ENCODE assay signal across 23 cellular contexts in the genomic region with DNA sequence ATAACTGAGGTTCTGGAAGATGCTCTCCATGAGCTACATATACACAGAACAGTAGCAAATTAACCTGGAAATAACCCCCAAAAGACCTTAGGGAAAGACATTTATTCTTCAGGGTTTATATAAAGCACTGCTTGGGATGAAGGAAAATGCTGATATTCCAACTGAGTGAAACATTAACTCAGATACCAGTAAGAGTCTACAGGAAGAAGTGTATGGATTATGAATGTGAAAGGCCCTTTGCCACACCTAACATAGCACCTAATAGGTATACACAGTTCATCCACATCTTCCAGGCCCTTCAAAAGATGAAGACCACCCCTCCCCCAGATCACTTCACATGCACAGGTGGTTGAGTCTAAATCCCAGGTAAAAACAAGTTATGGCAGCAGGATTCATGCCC. TPM values are rescaled to one million over a fixed set of nuclear protein-coding genes. Genes with fewer than 3 reads are reported as not detected.
"Had no signal": no experiment of that assay in that cellular context is flagged by ENCODE, and none has a peak within 500 bp of the region (broad histone marks: within the 10 kb centered on the region; RNA-seq: fewer than 3 reads in every experiment).

No MANE protein-coding gene starts in this region.

- H2AFZ ChIP-seq: neural progenitor cell had no signal

- DNase-seq: caudate nucleus; effector CD8-positive, alpha-beta T cell; endodermal cell; foreskin melanocyte; left cardiac atrium; left ventricle myocardium superior; lower lobe of right lung; naive B cell; nucleus accumbens; sigmoid colon; stimulated activated CD4-positive, alpha-beta T cell treated with anti-CD3 and anti-CD28 coated beads, Interleukin-15, amount 100 ng/mL, for 24 hours; stimulated activated CD4-positive, alpha-beta T cell treated with anti-CD3 and anti-CD28 coated beads, Interleukin-2, amount 100 ng/mL, for 48 hours; stimulated activated naive B cell treated with anti-CD40 and anti-IgM and Interleukin-4, amounts not matched to agents 10 μg/mL and 1 μg/mL and 100 μg/mL, for 72 hours; upper lobe of right lung; uterus had no signal

- H3K27ac ChIP-seq: esophagus muscularis mucosa, lower lobe of right lung, neural progenitor cell, prostate gland, right atrium auricular region, sigmoid colon, thoracic aorta, tibial nerve, upper lobe of right lung, uterus had no signal

- H3K4me1 ChIP-seq: esophagus muscularis mucosa, lower lobe of right lung, neural progenitor cell, prostate gland, right atrium auricular region, sigmoid colon, tibial nerve, upper lobe of right lung, uterus had no signal

- H3K36me3 ChIP-seq: esophagus muscularis mucosa, lower lobe of right lung, neural progenitor cell, prostate gland, right atrium auricular region, sigmoid colon, thoracic aorta, tibial nerve, upper lobe of right lung, uterus had no signal

- H3K9ac ChIP-seq: neural progenitor cell had no signal

- FAIRE-seq: colon had no signal

- H3K4me2 ChIP-seq: neural progenitor cell had no signal

- H3K27me3 ChIP-seq: esophagus muscularis mucosa, neural progenitor cell, right atrium auricular region, sigmoid colon, tibial nerve, upper lobe of right lung, uterus had no signal

- ATAC-seq: left cardiac atrium; left ventricle myocardium superior; lower lobe of right lung; stimulated activated naive B cell treated with anti-CD40 and anti-IgM and Interleukin-4, amounts not matched to agents 10 μg/mL and 1 μg/mL and 100 μg/mL, for 72 hours had no signal

- H3K9me3 ChIP-seq: esophagus muscularis mucosa, lower lobe of right lung, prostate gland, right atrium auricular region, thoracic aorta, upper lobe of right lung, uterus had no signal

- H3K4me3 ChIP-seq: esophagus muscularis mucosa, lower lobe of right lung, neural progenitor cell, prostate gland, right atrium auricular region, sigmoid colon, thoracic aorta, tibial nerve, upper lobe of right lung, uterus had no signal

RNA-seq across cellular contexts. Expression of a gene that starts 50.4 kb away (rescaled TPM):
- total RNA-seq: osteocyte had no signal
